In the genomic region with DNA sequence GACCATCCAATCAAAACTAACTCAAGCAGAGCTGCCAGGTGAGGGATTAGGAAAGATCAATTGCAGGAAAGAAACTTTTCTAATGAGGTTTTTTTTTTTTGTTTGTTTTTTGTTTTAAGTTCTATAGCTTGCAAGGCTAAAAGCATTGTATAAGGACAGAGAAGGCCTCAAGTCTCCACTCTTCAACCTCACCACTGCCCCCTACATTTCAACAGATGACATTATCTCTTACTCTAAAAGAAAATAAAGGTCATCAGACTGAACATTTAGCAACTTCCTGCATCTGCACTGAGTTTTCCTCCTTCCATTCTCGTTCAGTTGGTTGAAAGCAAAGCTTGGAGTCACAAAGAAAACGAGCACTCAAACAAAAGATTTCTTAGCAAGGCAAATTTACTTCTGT, we compare ENCODE assay signal across 12 cellular contexts. TPM values are rescaled to one million over a fixed set of nuclear protein-coding genes. Genes with fewer than 3 reads are reported as not detected.
DNase-seq lines count a peak whose midpoint lies in the region; ATAC-seq and TF ChIP-seq lines count a peak whose summit lies in the region.
"Had no signal": no experiment of that assay in that cellular context is flagged by ENCODE, and none has a peak within 500 bp of the region (broad histone marks: within the 10 kb centered on the region; RNA-seq: fewer than 3 reads in every experiment).

No MANE protein-coding gene starts in this region.

- H3K36me3 ChIP-seq in BJ (ENCODE audit: control insufficient read depth, insufficient read depth, low read length) (no peaks in the 10 kb centered on the region), GM23248 (ENCODE audit: low read depth) (no peaks in the 10 kb centered on the region), PC-9 (ENCODE audit: low read depth) (no peaks in the 10 kb centered on the region), thyroid gland (no peaks in the 10 kb centered on the region)
- H3K36me3 ChIP-seq: gastroesophageal sphincter had no signal

- POLR2A ChIA-PET in BJ (lab: Charles Lee): no interaction called here
- POLR2A ChIA-PET in PC-9 (lab: Charles Lee; ENCODE audit: unreplicated experiment): no interaction called here

- H3K9ac ChIP-seq in GM23248: no peak overlapping the region

- BruUV-seq in PC-9 (replicated peaks; lab: Mats Ljungman, UMichigan): no TSS peak

- H3K4me3 ChIP-seq in BJ (ENCODE audit: low read depth, low read length) (no peak overlapping the region), GM23248 (no peak overlapping the region), PC-9 (no peak overlapping the region), thyroid gland (replicated peaks in 1 of 3) (no peak overlapping the region)
- H3K4me3 ChIP-seq: gastroesophageal sphincter had no signal

- H3K27me3 ChIP-seq in BJ (ENCODE audit: control insufficient read depth, insufficient read depth, low read length) (no peaks in the 10 kb centered on the region), GM23248 (replicated peaks; ENCODE audit: insufficient read depth) (no peaks in the 10 kb centered on the region), PC-9 (ENCODE audit: insufficient read depth, low read depth) (peaks cover 49% of the 10 kb centered on the region), thyroid gland (no peaks in the 10 kb centered on the region)
- H3K27me3 ChIP-seq: gastroesophageal sphincter had no signal

- H3K9me3 ChIP-seq in GM23248 (ENCODE audit: low read depth) (no peaks in the 10 kb centered on the region), PC-9 (ENCODE audit: insufficient read depth, low read depth) (peaks cover 17% of the 10 kb centered on the region; the same call in 1 of the 2 replicates), thyroid gland (no peaks in the 10 kb centered on the region)

- H3K27ac ChIP-seq in GM23248: no peak overlapping the region
- no peak overlapping the region for H3K27ac ChIP-seq in PC-9
- no peak overlapping the region for H3K27ac ChIP-seq in thyroid gland
- H3K27ac ChIP-seq: gastroesophageal sphincter had no signal

- peak; percentile 21; the same call in 1 of the 2 replicates for TF ChIP-seq CTCF in BJ (IDR thresholded peaks at IDR 0.05; ENCODE audit: insufficient read depth, low read depth, low read length)
- 0 out of 2 replicates have a peak, but pooled peaks have one; percentile 28 for TF ChIP-seq CTCF in PC-9 (conservative IDR thresholded peaks at IDR 0.05)
- TF ChIP-seq CTCF in thyroid gland (IDR thresholded peaks at IDR 0.05): no peak

- no peak for TF ChIP-seq POLR2A in thyroid gland (IDR thresholded peaks at IDR 0.05)

- no peak for ATAC-seq in HG03521 (IDR thresholded peaks at IDR 0.05; ENCODE audit: unreplicated experiment)
- ATAC-seq: gastroesophageal sphincter had no signal

- H3K9me2 ChIP-seq in GM23248 (ENCODE audit: insufficient read depth) (peaks cover 3% of the 10 kb centered on the region; the same call in 1 of the 2 replicates), PC-9 (ENCODE audit: insufficient read depth) (no peaks in the 10 kb centered on the region)

- DNase-seq in BJ (ENCODE audit: low read depth): no peak
- DNase-seq in GM23248: peak; percentile 23
- no peak for DNase-seq in PC-9
- DNase-seq in fibroblast of the conjunctiva (ENCODE audit: low read depth): peak; percentile 1
- no peak for DNase-seq in amniotic stem cell (lab: John Stamatoyannopoulos, UW)
- DNase-seq in thyroid gland: no peak
- no peak for DNase-seq in HuH-7 (ENCODE audit: low spot score)
- DNase-seq: activated T-cell treated with anti-CD3 and anti-CD28 coated beads, Interleukin-2, amount 50 U/mL, for 1 hour; C1 segment of cervical spinal cord; retina had no signal

- no peak overlapping the region for H2AFZ ChIP-seq in GM23248
- no peak overlapping the region for H2AFZ ChIP-seq in PC-9

- no peak overlapping the region for H3K4me2 ChIP-seq in GM23248 (ENCODE audit: unreplicated experiment)
- H3K4me2 ChIP-seq in PC-9: no peak overlapping the region

- in situ Hi-C loops in GM23248 (cut with MboI): no loop called here

- CTCF ChIA-PET in BJ (lab: Yijun Ruan, JAX) (interaction anchor here (0.7 to 1.3 kb wide), 3 partner anchors 18 to 630 kb away, joined by 3 to 4 read pairs (median 4); no protein-coding TSS in a partner anchor), PC-9 (lab: Charles Lee) (no interaction called here)

- H4K20me1 ChIP-seq in GM23248 (ENCODE audit: insufficient read depth): no peaks in the 10 kb centered on the region
- no peaks in the 10 kb centered on the region for H4K20me1 ChIP-seq in PC-9 (ENCODE audit: insufficient read depth)

- H3F3A ChIP-seq in GM23248 (ENCODE audit: insufficient read depth) (no peaks in the 10 kb centered on the region), PC-9 (ENCODE audit: insufficient read depth, low read depth) (no peaks in the 10 kb centered on the region)

- H3K79me2 ChIP-seq in GM23248 (ENCODE audit: insufficient read depth) (no peaks in the 10 kb centered on the region), PC-9 (ENCODE audit: low read depth) (no peaks in the 10 kb centered on the region)

- H3K4me1 ChIP-seq in GM23248 (ENCODE audit: insufficient read depth) (no peaks in the 10 kb centered on the region), PC-9 (replicated peaks; ENCODE audit: insufficient read depth) (no peaks in the 10 kb centered on the region), thyroid gland (no peaks in the 10 kb centered on the region)
- H3K4me1 ChIP-seq: gastroesophageal sphincter had no signal

- 11 to 15% methylated on average over 2 of the region's 2 CpGs for WGBS in GM23248 (ENCODE audit: low coverage in 1 of 2, low lambda C conversion rate in 2 of 2, missing lambda C conversion rate in 2 of 2), 2 experiments
- 74 to 75% methylated on average over 2 of the region's 2 CpGs for WGBS in thyroid gland, 2 donors

- intact Hi-C loops in PC-9 (cut with micrococcal nuclease; ENCODE audit: unreplicated experiment): no loop called here
- intact Hi-C loops in thyroid gland (cut with DNase I): no loop called here

RNA-seq across cellular contexts. Expression of gene EXOC4, which starts 45.2 kb away (rescaled TPM):
- polyA plus RNA-seq in BJ (2011; rRNA removed): 45.9 and 72.0 TPM in 2 replicates
- 77.2 and 93.7 TPM in 2 replicates for polyA minus RNA-seq in BJ (2011; rRNA and poly(A)+ RNA removed)
- total RNA-seq in GM23248 (2014; rRNA removed; shearing (Covaris generic)): 44.5 and 51.7 TPM in 2 replicates
- polyA plus RNA-seq in GM23248 (2016; fragmentation: Nextera tagmentation; extraction: Ambion mirVana): 23.4 and 23.9 TPM in 2 replicates
- total RNA-seq in PC-9 (2021): 88.5 and 101 TPM in 2 replicates
- 100 to 1,000 TPM in 3 of 4 donors, 10 to 100 TPM in 1; 74.0 to 116 (median 107) TPM for total RNA-seq in thyroid gland

Comparison
In these comparisons a context has a peak if more than half of its experiments do, and no peak if none do; other contexts are left out.
1. DNase-seq: peak in GM23248 (single experiment) and fibroblast of the conjunctiva (single experiment); none in BJ (single experiment), PC-9 (0 of 2), amniotic stem cell (single experiment), thyroid gland (0 of 2) and HuH-7 (single experiment).
2. CTCF ChIP-seq: peak in BJ (single experiment) and PC-9 (single experiment); none in thyroid gland (0 of 6).